1 cellular context compared by ENCODE assay signal in the genomic region with DNA sequence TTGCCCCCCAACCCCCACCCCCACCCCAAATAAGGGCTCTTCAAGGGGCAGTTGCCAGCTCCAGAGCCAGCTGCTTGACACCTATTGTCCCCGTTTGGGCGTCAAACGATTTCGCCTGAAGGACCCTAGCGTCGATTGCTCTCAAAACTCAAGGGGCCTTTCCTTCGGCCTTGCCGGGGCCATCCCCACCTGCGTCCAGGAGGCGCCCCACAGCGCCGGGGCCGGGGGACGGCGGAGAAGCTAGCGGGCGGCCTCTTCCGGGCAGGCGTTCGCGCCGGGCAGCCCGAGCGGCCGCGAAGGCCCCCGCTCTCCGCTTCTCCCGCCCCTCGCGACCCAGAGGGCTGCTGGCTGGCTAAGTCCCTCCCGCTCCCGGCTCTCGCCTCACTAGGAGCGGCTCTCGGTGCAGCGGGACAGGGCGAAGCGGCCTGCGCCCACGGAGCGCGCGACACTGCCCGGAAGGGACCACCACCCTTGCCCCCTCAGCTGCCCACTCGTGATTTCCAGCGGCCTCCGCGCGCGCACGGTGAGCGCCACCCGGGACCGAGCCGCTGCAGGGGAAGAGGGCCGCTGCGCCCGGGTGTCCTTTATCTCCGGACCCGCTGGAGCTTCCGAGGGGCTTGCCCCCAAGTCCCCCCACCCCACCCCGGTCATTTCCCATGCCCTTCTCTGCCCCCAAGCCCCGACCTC.
TF ChIP-seq lines count a peak whose summit lies in the region.

A gene with protein sequence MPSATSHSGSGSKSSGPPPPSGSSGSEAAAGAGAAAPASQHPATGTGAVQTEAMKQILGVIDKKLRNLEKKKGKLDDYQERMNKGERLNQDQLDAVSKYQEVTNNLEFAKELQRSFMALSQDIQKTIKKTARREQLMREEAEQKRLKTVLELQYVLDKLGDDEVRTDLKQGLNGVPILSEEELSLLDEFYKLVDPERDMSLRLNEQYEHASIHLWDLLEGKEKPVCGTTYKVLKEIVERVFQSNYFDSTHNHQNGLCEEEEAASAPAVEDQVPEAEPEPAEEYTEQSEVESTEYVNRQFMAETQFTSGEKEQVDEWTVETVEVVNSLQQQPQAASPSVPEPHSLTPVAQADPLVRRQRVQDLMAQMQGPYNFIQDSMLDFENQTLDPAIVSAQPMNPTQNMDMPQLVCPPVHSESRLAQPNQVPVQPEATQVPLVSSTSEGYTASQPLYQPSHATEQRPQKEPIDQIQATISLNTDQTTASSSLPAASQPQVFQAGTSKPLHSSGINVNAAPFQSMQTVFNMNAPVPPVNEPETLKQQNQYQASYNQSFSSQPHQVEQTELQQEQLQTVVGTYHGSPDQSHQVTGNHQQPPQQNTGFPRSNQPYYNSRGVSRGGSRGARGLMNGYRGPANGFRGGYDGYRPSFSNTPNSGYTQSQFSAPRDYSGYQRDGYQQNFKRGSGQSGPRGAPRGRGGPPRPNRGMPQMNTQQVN (plus strand): TSS at position 383 of the 687 bp plus-strand sequence. CDS start 690 bp downstream, outside the sequence.

TF ChIP-seq in HepG2, 621 proteins besides CTCF, POLR2A, EP300 and RAD21 (continued from another document and continues in another):
- TF ChIP-seq, protein P1, sequence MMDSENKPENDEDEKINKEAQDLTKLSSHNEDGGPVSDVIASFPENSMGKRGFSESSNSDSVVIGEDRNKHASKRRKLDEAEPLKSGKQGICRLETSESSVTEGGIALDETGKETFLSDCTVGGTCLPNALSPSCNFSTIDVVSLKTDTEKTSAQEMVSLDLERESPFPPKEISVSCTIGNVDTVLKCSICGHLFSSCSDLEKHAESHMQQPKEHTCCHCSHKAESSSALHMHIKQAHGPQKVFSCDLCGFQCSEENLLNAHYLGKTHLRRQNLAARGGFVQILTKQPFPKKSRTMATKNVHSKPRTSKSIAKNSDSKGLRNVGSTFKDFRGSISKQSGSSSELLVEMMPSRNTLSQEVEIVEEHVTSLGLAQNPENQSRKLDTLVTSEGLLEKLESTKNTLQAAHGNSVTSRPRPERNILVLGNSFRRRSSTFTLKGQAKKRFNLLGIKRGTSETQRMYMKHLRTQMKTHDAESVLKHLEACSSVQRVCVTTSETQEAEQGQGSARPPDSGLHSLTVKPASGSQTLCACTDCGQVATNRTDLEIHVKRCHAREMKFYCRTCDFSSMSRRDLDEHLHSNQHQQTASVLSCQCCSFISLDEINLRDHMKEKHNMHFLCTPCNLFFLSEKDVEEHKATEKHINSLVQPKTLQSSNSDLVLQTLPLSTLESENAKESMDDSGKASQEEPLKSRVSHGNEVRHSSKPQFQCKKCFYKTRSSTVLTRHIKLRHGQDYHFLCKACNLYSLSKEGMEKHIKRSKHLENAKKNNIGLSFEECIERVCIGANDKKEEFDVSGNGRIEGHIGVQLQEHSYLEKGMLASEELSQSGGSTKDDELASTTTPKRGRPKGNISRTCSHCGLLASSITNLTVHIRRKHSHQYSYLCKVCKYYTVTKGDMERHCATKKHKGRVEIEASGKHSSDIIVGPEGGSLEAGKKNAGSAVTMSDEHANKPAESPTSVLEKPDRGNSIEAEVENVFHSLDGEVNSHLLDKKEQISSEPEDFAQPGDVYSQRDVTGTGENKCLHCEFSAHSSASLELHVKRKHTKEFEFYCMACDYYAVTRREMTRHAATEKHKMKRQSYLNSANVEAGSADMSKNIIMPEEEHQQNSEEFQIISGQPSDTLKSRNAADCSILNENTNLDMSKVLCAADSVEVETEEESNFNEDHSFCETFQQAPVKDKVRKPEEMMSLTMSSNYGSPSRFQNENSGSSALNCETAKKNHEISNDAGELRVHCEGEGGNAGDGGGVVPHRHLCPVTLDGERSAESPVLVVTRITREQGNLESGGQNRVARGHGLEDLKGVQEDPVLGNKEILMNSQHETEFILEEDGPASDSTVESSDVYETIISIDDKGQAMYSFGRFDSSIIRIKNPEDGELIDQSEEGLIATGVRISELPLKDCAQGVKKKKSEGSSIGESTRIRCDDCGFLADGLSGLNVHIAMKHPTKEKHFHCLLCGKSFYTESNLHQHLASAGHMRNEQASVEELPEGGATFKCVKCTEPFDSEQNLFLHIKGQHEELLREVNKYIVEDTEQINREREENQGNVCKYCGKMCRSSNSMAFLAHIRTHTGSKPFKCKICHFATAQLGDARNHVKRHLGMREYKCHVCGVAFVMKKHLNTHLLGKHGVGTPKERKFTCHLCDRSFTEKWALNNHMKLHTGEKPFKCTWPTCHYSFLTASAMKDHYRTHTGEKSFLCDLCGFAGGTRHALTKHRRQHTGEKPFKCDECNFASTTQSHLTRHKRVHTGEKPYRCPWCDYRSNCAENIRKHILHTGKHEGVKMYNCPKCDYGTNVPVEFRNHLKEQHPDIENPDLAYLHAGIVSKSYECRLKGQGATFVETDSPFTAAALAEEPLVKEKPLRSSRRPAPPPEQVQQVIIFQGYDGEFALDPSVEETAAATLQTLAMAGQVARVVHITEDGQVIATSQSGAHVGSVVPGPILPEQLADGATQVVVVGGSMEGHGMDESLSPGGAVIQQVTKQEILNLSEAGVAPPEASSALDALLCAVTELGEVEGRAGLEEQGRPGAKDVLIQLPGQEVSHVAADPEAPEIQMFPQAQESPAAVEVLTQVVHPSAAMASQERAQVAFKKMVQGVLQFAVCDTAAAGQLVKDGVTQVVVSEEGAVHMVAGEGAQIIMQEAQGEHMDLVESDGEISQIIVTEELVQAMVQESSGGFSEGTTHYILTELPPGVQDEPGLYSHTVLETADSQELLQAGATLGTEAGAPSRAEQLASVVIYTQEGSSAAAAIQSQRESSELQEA (CRISPR knock-in tag; IDR thresholded peaks at IDR 0.05; ENCODE audit: not compliant biosample characterization), result peak; percentile 78
- TF ChIP-seq, protein P2, sequence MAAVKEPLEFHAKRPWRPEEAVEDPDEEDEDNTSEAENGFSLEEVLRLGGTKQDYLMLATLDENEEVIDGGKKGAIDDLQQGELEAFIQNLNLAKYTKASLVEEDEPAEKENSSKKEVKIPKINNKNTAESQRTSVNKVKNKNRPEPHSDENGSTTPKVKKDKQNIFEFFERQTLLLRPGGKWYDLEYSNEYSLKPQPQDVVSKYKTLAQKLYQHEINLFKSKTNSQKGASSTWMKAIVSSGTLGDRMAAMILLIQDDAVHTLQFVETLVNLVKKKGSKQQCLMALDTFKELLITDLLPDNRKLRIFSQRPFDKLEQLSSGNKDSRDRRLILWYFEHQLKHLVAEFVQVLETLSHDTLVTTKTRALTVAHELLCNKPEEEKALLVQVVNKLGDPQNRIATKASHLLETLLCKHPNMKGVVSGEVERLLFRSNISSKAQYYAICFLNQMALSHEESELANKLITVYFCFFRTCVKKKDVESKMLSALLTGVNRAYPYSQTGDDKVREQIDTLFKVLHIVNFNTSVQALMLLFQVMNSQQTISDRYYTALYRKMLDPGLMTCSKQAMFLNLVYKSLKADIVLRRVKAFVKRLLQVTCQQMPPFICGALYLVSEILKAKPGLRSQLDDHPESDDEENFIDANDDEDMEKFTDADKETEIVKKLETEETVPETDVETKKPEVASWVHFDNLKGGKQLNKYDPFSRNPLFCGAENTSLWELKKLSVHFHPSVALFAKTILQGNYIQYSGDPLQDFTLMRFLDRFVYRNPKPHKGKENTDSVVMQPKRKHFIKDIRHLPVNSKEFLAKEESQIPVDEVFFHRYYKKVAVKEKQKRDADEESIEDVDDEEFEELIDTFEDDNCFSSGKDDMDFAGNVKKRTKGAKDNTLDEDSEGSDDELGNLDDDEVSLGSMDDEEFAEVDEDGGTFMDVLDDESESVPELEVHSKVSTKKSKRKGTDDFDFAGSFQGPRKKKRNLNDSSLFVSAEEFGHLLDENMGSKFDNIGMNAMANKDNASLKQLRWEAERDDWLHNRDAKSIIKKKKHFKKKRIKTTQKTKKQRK (IDR thresholded peaks at IDR 0.05; ENCODE audit: low read length), result no peak
- TF ChIP-seq JUN (CRISPR knock-in tag; IDR thresholded peaks at IDR 0.05) (peak; percentile 14; the same call in 1 of the 2 replicates), DMAP1 (CRISPR knock-in tag; IDR thresholded peaks at IDR 0.05) (peak; percentile 31; the same call in 1 of the 2 replicates), ZNF567 (CRISPR knock-in tag; IDR thresholded peaks at IDR 0.05; ENCODE audit: borderline replicate concordance) (no peak), PITX1 (CRISPR knock-in tag; IDR thresholded peaks at IDR 0.05) (peak; percentile 18; the same call in 1 of the 2 replicates), ZNF782 (CRISPR knock-in tag; IDR thresholded peaks at IDR 0.05; ENCODE audit: borderline replicate concordance) (peak; percentile 75), ZNF264 (CRISPR knock-in tag; IDR thresholded peaks at IDR 0.05) (no peak), NR2F1 (CRISPR knock-in tag; IDR thresholded peaks at IDR 0.05) (no peak), NR2C2 (CRISPR knock-in tag; IDR thresholded peaks at IDR 0.05; ENCODE audit: borderline replicate concordance) (no peak; the same call in 1 of the 2 replicates), ZNF772 (CRISPR knock-in tag; IDR thresholded peaks at IDR 0.05) (no peak; the same call in 1 of the 2 replicates), IRF2 (CRISPR knock-in tag; IDR thresholded peaks at IDR 0.05) (peak; percentile 49), CEBPG (CRISPR knock-in tag; IDR thresholded peaks at IDR 0.05) (no peak)
- TF ChIP-seq, protein P3, sequence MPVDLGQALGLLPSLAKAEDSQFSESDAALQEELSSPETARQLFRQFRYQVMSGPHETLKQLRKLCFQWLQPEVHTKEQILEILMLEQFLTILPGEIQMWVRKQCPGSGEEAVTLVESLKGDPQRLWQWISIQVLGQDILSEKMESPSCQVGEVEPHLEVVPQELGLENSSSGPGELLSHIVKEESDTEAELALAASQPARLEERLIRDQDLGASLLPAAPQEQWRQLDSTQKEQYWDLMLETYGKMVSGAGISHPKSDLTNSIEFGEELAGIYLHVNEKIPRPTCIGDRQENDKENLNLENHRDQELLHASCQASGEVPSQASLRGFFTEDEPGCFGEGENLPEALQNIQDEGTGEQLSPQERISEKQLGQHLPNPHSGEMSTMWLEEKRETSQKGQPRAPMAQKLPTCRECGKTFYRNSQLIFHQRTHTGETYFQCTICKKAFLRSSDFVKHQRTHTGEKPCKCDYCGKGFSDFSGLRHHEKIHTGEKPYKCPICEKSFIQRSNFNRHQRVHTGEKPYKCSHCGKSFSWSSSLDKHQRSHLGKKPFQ (CRISPR knock-in tag; IDR thresholded peaks at IDR 0.05; ENCODE audit: insufficient replicate concordance), result no peak
- TF ChIP-seq, protein P4, sequence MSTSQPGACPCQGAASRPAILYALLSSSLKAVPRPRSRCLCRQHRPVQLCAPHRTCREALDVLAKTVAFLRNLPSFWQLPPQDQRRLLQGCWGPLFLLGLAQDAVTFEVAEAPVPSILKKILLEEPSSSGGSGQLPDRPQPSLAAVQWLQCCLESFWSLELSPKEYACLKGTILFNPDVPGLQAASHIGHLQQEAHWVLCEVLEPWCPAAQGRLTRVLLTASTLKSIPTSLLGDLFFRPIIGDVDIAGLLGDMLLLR (CRISPR knock-in tag; IDR thresholded peaks at IDR 0.05), result no peak; the same call in 1 of the 2 replicates
- TF ChIP-seq, protein P5, sequence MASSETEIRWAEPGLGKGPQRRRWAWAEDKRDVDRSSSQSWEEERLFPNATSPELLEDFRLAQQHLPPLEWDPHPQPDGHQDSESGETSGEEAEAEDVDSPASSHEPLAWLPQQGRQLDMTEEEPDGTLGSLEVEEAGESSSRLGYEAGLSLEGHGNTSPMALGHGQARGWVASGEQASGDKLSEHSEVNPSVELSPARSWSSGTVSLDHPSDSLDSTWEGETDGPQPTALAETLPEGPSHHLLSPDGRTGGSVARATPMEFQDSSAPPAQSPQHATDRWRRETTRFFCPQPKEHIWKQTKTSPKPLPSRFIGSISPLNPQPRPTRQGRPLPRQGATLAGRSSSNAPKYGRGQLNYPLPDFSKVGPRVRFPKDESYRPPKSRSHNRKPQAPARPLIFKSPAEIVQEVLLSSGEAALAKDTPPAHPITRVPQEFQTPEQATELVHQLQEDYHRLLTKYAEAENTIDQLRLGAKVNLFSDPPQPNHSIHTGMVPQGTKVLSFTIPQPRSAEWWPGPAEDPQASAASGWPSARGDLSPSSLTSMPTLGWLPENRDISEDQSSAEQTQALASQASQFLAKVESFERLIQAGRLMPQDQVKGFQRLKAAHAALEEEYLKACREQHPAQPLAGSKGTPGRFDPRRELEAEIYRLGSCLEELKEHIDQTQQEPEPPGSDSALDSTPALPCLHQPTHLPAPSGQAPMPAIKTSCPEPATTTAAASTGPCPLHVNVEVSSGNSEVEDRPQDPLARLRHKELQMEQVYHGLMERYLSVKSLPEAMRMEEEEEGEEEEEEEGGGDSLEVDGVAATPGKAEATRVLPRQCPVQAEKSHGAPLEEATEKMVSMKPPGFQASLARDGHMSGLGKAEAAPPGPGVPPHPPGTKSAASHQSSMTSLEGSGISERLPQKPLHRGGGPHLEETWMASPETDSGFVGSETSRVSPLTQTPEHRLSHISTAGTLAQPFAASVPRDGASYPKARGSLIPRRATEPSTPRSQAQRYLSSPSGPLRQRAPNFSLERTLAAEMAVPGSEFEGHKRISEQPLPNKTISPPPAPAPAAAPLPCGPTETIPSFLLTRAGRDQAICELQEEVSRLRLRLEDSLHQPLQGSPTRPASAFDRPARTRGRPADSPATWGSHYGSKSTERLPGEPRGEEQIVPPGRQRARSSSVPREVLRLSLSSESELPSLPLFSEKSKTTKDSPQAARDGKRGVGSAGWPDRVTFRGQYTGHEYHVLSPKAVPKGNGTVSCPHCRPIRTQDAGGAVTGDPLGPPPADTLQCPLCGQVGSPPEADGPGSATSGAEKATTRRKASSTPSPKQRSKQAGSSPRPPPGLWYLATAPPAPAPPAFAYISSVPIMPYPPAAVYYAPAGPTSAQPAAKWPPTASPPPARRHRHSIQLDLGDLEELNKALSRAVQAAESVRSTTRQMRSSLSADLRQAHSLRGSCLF (CRISPR knock-in tag; IDR thresholded peaks at IDR 0.05; ENCODE audit: borderline replicate concordance), result no peak
- TF ChIP-seq, protein P6, sequence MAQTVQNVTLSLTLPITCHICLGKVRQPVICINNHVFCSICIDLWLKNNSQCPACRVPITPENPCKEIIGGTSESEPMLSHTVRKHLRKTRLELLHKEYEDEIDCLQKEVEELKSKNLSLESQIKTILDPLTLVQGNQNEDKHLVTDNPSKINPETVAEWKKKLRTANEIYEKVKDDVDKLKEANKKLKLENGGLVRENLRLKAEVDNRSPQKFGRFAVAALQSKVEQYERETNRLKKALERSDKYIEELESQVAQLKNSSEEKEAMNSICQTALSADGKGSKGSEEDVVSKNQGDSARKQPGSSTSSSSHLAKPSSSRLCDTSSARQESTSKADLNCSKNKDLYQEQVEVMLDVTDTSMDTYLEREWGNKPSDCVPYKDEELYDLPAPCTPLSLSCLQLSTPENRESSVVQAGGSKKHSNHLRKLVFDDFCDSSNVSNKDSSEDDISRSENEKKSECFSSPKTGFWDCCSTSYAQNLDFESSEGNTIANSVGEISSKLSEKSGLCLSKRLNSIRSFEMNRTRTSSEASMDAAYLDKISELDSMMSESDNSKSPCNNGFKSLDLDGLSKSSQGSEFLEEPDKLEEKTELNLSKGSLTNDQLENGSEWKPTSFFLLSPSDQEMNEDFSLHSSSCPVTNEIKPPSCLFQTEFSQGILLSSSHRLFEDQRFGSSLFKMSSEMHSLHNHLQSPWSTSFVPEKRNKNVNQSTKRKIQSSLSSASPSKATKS (CRISPR knock-in tag; IDR thresholded peaks at IDR 0.05), result no peak
